1 cellular context compared by ENCODE assay signal in genomic region chr17:76270127-76270592, GRCh38.
TF ChIP-seq lines count a peak whose summit lies in the region.

No MANE protein-coding gene starts in this region.

TF ChIP-seq in HepG2, 621 proteins besides CTCF, POLR2A, EP300 and RAD21:
- TF ChIP-seq RXRA (CRISPR knock-in tag; IDR thresholded peaks at IDR 0.05) (no peak), SYNCRIP (IDR thresholded peaks at IDR 0.05; ENCODE audit: insufficient read depth, low read depth, low read length) (no peak), NBN (conservative IDR thresholded peaks at IDR 0.05) (no peak), HNRNPK (IDR thresholded peaks at IDR 0.05; ENCODE audit: low read depth, low read length, poor library complexity, severe bottlenecking) (peak; percentile 27), RBFOX2 (IDR thresholded peaks at IDR 0.05; ENCODE audit: low read depth, low read length) (peak; percentile 50; the same call in 1 of the 2 replicates)
- TF ChIP-seq, protein P1, sequence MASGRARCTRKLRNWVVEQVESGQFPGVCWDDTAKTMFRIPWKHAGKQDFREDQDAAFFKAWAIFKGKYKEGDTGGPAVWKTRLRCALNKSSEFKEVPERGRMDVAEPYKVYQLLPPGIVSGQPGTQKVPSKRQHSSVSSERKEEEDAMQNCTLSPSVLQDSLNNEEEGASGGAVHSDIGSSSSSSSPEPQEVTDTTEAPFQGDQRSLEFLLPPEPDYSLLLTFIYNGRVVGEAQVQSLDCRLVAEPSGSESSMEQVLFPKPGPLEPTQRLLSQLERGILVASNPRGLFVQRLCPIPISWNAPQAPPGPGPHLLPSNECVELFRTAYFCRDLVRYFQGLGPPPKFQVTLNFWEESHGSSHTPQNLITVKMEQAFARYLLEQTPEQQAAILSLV (CRISPR knock-in tag; IDR thresholded peaks at IDR 0.05; ENCODE audit: borderline replicate concordance): no peak
